In genomic region chr9:104091708-104092107, GRCh38 we compare ENCODE assay signal across 8 cellular contexts. TPM values are rescaled to one million over a fixed set of nuclear protein-coding genes. Genes with fewer than 3 reads are reported as not detected.
DNase-seq lines count a peak whose midpoint lies in the region; ATAC-seq and TF ChIP-seq lines count a peak whose summit lies in the region.

No MANE protein-coding gene starts in this region.

- no peaks in the 10 kb centered on the region for H4K20me1 ChIP-seq in IMR-90 (ENCODE audit: insufficient read depth, low read length)

- BruUV-seq in IMR-90 (replicated peaks; lab: Mats Ljungman, UMichigan) = no TSS peak

- peak overlapping the region in 2 of 3 donors; percentile 4 to 100 for H3K4me3 Mint-ChIP-seq in T-cell

- peak overlapping the region; percentile 58; the same call in 1 of the 2 replicates for H3K27ac ChIP-seq in IMR-90 (ENCODE audit: insufficient read depth, low read length)
- H3K27ac ChIP-seq in heart left ventricle = peak overlapping the region; percentile 57 to 99 (median 92)
- H3K27ac ChIP-seq in upper lobe of right lung = peak overlapping the region; percentile 75

- H2AFZ ChIP-seq in IMR-90 (replicated peaks; ENCODE audit: low read length, poor library complexity) = peak overlapping the region; percentile 18

- H2BK120ac ChIP-seq in IMR-90 (ENCODE audit: low read depth, low read length) = peak overlapping the region; percentile 60

- 20% methylated on average over 1 of the region's 4 CpGs; no CpG with 5 or more reads in 1 of the 2 experiments for WGBS in IMR-90 (ENCODE audit: extremely low coverage in 2 of 2, insufficient read length in 1 of 2), 2 experiments
- WGBS in heart left ventricle, 4 donors = 8 to 19% (median 15%) methylated on average over 4 of the region's 4 CpGs

- H3K23ac ChIP-seq in IMR-90 (ENCODE audit: low read depth, low read length) = no peak overlapping the region

- CTCF ChIA-PET in IMR-90 (lab: Yijun Ruan, JAX) = interaction anchor here (0.6 to 2.0 kb wide), 7 partner anchors 9 to 45 kb away, joined by 3 to 6 read pairs (median 3); no protein-coding TSS in a partner anchor
- CTCF ChIA-PET in T-cell (lab: Charles Lee) = no interaction called here

- 0 out of 2 replicates have a peak overlapping the region, but pooled peaks have one; percentile 42 for H3K18ac ChIP-seq in IMR-90 (ENCODE audit: low read depth, low read length)

- H3K14ac ChIP-seq in IMR-90 (replicated peaks; ENCODE audit: low read depth, low read length) = peak overlapping the region; percentile 32

- peak; percentile 60 for TF ChIP-seq RAD21 in IMR-90 (IDR thresholded peaks at IDR 0.05; ENCODE audit: low read length)

- peak overlapping the region in 1 of 2 donors; percentile 5 for H3K27ac Mint-ChIP-seq in T-cell

- H4K5ac ChIP-seq in IMR-90 (ENCODE audit: low read depth, low read length) = peak overlapping the region; percentile 23; the same call in 1 of the 2 replicates

- H3K27me3 Mint-ChIP-seq in T-cell = peaks cover 7 to 8% of the 10 kb centered on the region in 2 donors

- peak overlapping the region; percentile 59 for H2BK20ac ChIP-seq in IMR-90 (ENCODE audit: low read depth, low read length)

- H2AK9ac ChIP-seq in IMR-90 (replicated peaks; ENCODE audit: low read depth, low read length, poor library complexity) = no peak overlapping the region

- H3K4me1 ChIP-seq in IMR-90 (ENCODE audit: control insufficient read depth, insufficient read depth, low read length) (peaks cover 3% of the 10 kb centered on the region), heart left ventricle (peaks cover 2 to 38% (median 19%) of the 10 kb centered on the region in 12 donors), upper lobe of right lung (peaks cover 21% of the 10 kb centered on the region)

- H3K4me2 ChIP-seq in IMR-90 (ENCODE audit: low read depth, low read length) = peak overlapping the region; percentile 68; the same call in 1 of the 2 replicates

- TF ChIP-seq POLR2A in IMR-90 (IDR thresholded peaks at IDR 0.05; ENCODE audit: low read depth, low read length) (no peak), heart left ventricle (IDR thresholded peaks at IDR 0.05) (no peak)

- peaks cover 48 to 51% (median 49%) of the 10 kb centered on the region in 3 donors for H3K4me1 Mint-ChIP-seq in T-cell

- in situ Hi-C loops in IMR-90 (cut with MboI; ENCODE audit: low sequenced_read_pairs) = no loop called here

- H3K4me3 ChIP-seq in IMR-90 (ENCODE audit: insufficient read depth, low read depth, low read length) (peak overlapping the region; percentile 6; the same call in 1 of the 2 replicates), heart left ventricle (peak overlapping the region in 10 of 12 donors; percentile 16 to 41 (median 36)), upper lobe of right lung (peak overlapping the region; percentile 9)

- intact Hi-C loops in IMR-90 (cut with micrococcal nuclease) = loop anchor here (5.0 kb wide), 1 partner anchor 656 kb away; the partner anchor contains the start of gene NIPSNAP3A
- intact Hi-C loops in heart left ventricle (cut with DNase I) = loop anchor here in 2 of 10 donors (10.0 kb wide), 1 partner anchor 653 kb away; the partner anchor contains the start of gene NIPSNAP3A (in 2 of the 2)
- intact Hi-C loops in upper lobe of right lung (cut with DNase I) = no loop called here

- POLR2A ChIA-PET in IMR-90 (lab: Charles Lee; ENCODE audit: unreplicated experiment) (interaction anchor here (0.6 kb wide), 1 partner anchor 88 kb away, joined by 3 read pairs; no protein-coding TSS in a partner anchor), T-cell (lab: Charles Lee) (interaction anchor here in 1 of 2 donors (0.7 kb wide), 1 partner anchor 35 kb away, joined by 3 read pairs; no protein-coding TSS in a partner anchor)

- H2AK5ac ChIP-seq in IMR-90 (ENCODE audit: low read depth, low read length) = no peak overlapping the region

- no peaks in the 10 kb centered on the region; the same call in 1 of the 2 replicates for H3K9me1 ChIP-seq in IMR-90 (ENCODE audit: insufficient read depth, low read length)

- H3K36me3 ChIP-seq in IMR-90 (ENCODE audit: control insufficient read depth, insufficient read depth, low read length) = no peaks in the 10 kb centered on the region
- no peaks in the 10 kb centered on the region for H3K36me3 ChIP-seq in heart left ventricle
- no peaks in the 10 kb centered on the region for H3K36me3 ChIP-seq in upper lobe of right lung

- peak overlapping the region; percentile 86 for H2BK5ac ChIP-seq in IMR-90 (ENCODE audit: low read depth, low read length, poor library complexity, severe bottlenecking)

- H3K4ac ChIP-seq in IMR-90 (ENCODE audit: low read depth, low read length) = peak overlapping the region; percentile 49; the same call in 1 of the 2 replicates

- H3K36me3 Mint-ChIP-seq in T-cell = no peaks in the 10 kb centered on the region

- peak overlapping the region in 1 of 2 experiments; percentile 62; a peak in 2 of 4 replicates for H4K8ac ChIP-seq in IMR-90 (ENCODE audit: low read depth in 2 of 2, low read length in 2 of 2)

- H3K27me3 ChIP-seq in IMR-90 (ENCODE audit: control insufficient read depth, insufficient read depth, low read length) (no peaks in the 10 kb centered on the region), heart left ventricle (no peaks in the 10 kb centered on the region), upper lobe of right lung (no peaks in the 10 kb centered on the region)

- peak; percentile 26 for ATAC-seq in GM19324 (IDR thresholded peaks at IDR 0.05; ENCODE audit: low FRiP score, unreplicated experiment)
- peak; percentile 9 for ATAC-seq in IMR-90 (ENCODE audit: low read depth)
- no peak for ATAC-seq in T-cell (replicated peaks in 1 of 4)
- peak; percentile 27 to 62 (median 56) for ATAC-seq in heart left ventricle
- ATAC-seq in upper lobe of right lung = peak; percentile 57
- no peak for ATAC-seq in HG02763 (IDR thresholded peaks at IDR 0.05; ENCODE audit: unreplicated experiment)

- TF ChIP-seq CTCF in IMR-90 (conservative IDR thresholded peaks at IDR 0.05; ENCODE audit: low read depth, low read length) (peak; percentile 54), heart left ventricle (IDR thresholded peaks at IDR 0.05) (peak; percentile 18 to 60 (median 38)), upper lobe of right lung (IDR thresholded peaks at IDR 0.05) (peak; percentile 51)

- no peaks in the 10 kb centered on the region for H3K9me3 Mint-ChIP-seq in T-cell

- H3K56ac ChIP-seq in IMR-90 (ENCODE audit: extremely low read depth, insufficient read depth, low read length) = peak overlapping the region; percentile 77; the same call in 1 of the 2 replicates

- H3K79me1 ChIP-seq in IMR-90 (ENCODE audit: low read depth in 1 of 2, low read length in 2 of 2) = peaks cover 20 to 22% of the 10 kb centered on the region in 2 experiments

- peak overlapping the region; percentile 58; the same call in 1 of the 2 replicates for H3K9ac ChIP-seq in IMR-90 (ENCODE audit: low read depth, low read length)

- H4K91ac ChIP-seq in IMR-90 (ENCODE audit: insufficient read depth, low read depth, low read length) = no peak overlapping the region

- no peak overlapping the region for H2BK15ac ChIP-seq in IMR-90 (ENCODE audit: low read depth, low read length)

- no peaks in the 10 kb centered on the region for H3K9me3 ChIP-seq in IMR-90 (ENCODE audit: control insufficient read depth, insufficient read depth, low read length)
- no peaks in the 10 kb centered on the region for H3K9me3 ChIP-seq in heart left ventricle
- no peaks in the 10 kb centered on the region for H3K9me3 ChIP-seq in upper lobe of right lung

- DNase-seq in IMR-90 = peak; percentile 78
- peak in 6 of 34 experiments; percentile 0 to 14 (median 5) for DNase-seq in T-cell
- peak in 4 of 5 donors; percentile 24 to 53 (median 36) for DNase-seq in heart left ventricle
- no peak for DNase-seq in upper lobe of right lung
- DNase-seq in NK-92 treated with Interleukin-12 subunit alpha and Interleukin-12 subunit beta, amount 100 ng/mL, for 24 hours (lab: John Stamatoyannopoulos, UW) = no peak
- DNase-seq in NCI-H2107 treated with DMSO at 0.1 percent for 48 hours (lab: John Stamatoyannopoulos, UW; ENCODE audit: unreplicated experiment) = no peak

- dilution Hi-C loops in IMR-90 (cut with HindIII; ENCODE audit: low sequenced_read_pairs, unreplicated experiment) = no loop called here

TF ChIP-seq in IMR-90, 13 proteins besides CTCF, POLR2A, EP300 and RAD21:
- TF ChIP-seq CHD1 (IDR thresholded peaks at IDR 0.05; ENCODE audit: low read depth, low read length) (no peak), CEBPB (IDR thresholded peaks at IDR 0.05; ENCODE audit: low read depth, low read length) (peak; percentile 88), SMC3 (IDR thresholded peaks at IDR 0.05; ENCODE audit: low read depth, low read length) (peak; percentile 26; the same call in 1 of the 2 replicates), FOS (IDR thresholded peaks at IDR 0.05; ENCODE audit: low read depth, low read length) (no peak)

RNA-seq across cellular contexts. Expression of gene SMC2, which starts 2.4 kb away (rescaled TPM):
- 12.4 and 21.4 TPM in 2 replicates for total RNA-seq in IMR-90 (2012; rRNA removed)
- polyA plus RNA-seq in IMR-90 (2012; rRNA removed) = 4.1 and 4.9 TPM in 2 replicates
- 0.42 and 0.67 TPM in 2 replicates for polyA plus RNA-seq in IMR-90 (2012; cell fraction: cytosol; rRNA removed)
- 0.27 and 2.8 TPM in 2 replicates for polyA plus RNA-seq in IMR-90 (2012; cell fraction: nucleus; rRNA removed; ENCODE audit: low replicate concordance)
- total RNA-seq in T-cell = 10 to 100 TPM in 2 of 5 donors, 1 to 10 TPM in 3; 5.2 to 12.6 (median 9.1) TPM
- total RNA-seq in heart left ventricle = 10 to 100 TPM in 8 of 9 donors, 1 to 10 TPM in 1; 9.0 to 22.9 (median 16.2) TPM
- 1 to 10 TPM; 1.9 to 9.9 TPM for polyA plus RNA-seq in heart left ventricle
- 7.8 TPM for total RNA-seq in upper lobe of right lung

Comparison
In these comparisons a context has a peak if more than half of its experiments do, and no peak if none do; other contexts are left out.
1. ATAC-seq: peak in GM19324 (single experiment), IMR-90 (single experiment), heart left ventricle (4 of 4) and upper lobe of right lung (single experiment); none in T-cell (0 of 4) and HG02763 (single experiment).
2. DNase-seq: peak in IMR-90 (single experiment) and heart left ventricle (4 of 5); none in upper lobe of right lung (single experiment), NK-92 treated with Interleukin-12 subunit alpha and Interleukin-12 subunit beta, amount 100 ng/mL, for 24 hours (single experiment) and NCI-H2107 treated with DMSO at 0.1 percent for 48 hours (single experiment).
3. Peak in every context shown above with its lines, with median percentiles within 50 percentile points of each other: H3K27ac ChIP-seq, H3K4me3 ChIP-seq and CTCF ChIP-seq.